ENCODE assay signal across 7 cellular contexts in genomic region chr4:95165926-95166524, GRCh38.
DNase-seq lines count a peak whose midpoint lies in the region; ATAC-seq lines count a peak whose summit lies in the region.

No MANE protein-coding gene starts in this region.

- H3K36me3 Mint-ChIP-seq in activated naive CD8-positive, alpha-beta T cell treated with anti-CD3 and anti-CD28 coated beads for 36 hours: no peaks in the 10 kb centered on the region

- peaks cover 7% of the 10 kb centered on the region for H3K4me1 Mint-ChIP-seq in activated naive CD8-positive, alpha-beta T cell treated with anti-CD3 and anti-CD28 coated beads for 36 hours

- intact Hi-C loops in head of caudate nucleus (cut with DNase I): loop anchor here (5.0 to 10.0 kb wide), 2 partner anchors 381 to 859 kb away; partner anchors contain the start of gene UNC5C

- no peak overlapping the region for H3K27ac Mint-ChIP-seq in activated naive CD8-positive, alpha-beta T cell treated with anti-CD3 and anti-CD28 coated beads for 36 hours

- ATAC-seq in GM19351 (IDR thresholded peaks at IDR 0.05; ENCODE audit: unreplicated experiment) (peak; percentile 86), HG03196 (IDR thresholded peaks at IDR 0.05; ENCODE audit: unreplicated experiment) (peak; percentile 85)

- H3K27me3 Mint-ChIP-seq in activated naive CD8-positive, alpha-beta T cell treated with anti-CD3 and anti-CD28 coated beads for 36 hours: no peaks in the 10 kb centered on the region

- no peaks in the 10 kb centered on the region for H3K9me3 Mint-ChIP-seq in activated naive CD8-positive, alpha-beta T cell treated with anti-CD3 and anti-CD28 coated beads for 36 hours

- peak; percentile 29 for DNase-seq in Daoy (ENCODE audit: low read depth)
- peak; percentile 66 for DNase-seq in NCI-H2227 treated with DMSO at 0.1 percent for 48 hours (lab: John Stamatoyannopoulos, UW)
- peak; percentile 6 for DNase-seq in activated naive CD8-positive, alpha-beta T cell treated with anti-CD3 and anti-CD28 coated beads for 36 hours
- DNase-seq in head of caudate nucleus: peak in 22 of 42 donors; percentile 25 to 85 (median 60)
- DNase-seq in retina: peak; percentile 45

- H3K4me3 Mint-ChIP-seq in activated naive CD8-positive, alpha-beta T cell treated with anti-CD3 and anti-CD28 coated beads for 36 hours: no peak overlapping the region

Comparison
In these comparisons a context has a peak if more than half of its experiments do, and no peak if none do; other contexts are left out.
1. Peak in every context shown above with its lines: DNase-seq and ATAC-seq.
2. DNase-seq: peak in every context shown above with its lines; median percentile 66 in NCI-H2227 treated with DMSO at 0.1 percent for 48 hours; 60 in head of caudate nucleus; 45 in retina; 29 in Daoy; 6 in activated naive CD8-positive, alpha-beta T cell treated with anti-CD3 and anti-CD28 coated beads for 36 hours.